Comparison of ENCODE assay signal across 12 cellular contexts in the genomic region with DNA sequence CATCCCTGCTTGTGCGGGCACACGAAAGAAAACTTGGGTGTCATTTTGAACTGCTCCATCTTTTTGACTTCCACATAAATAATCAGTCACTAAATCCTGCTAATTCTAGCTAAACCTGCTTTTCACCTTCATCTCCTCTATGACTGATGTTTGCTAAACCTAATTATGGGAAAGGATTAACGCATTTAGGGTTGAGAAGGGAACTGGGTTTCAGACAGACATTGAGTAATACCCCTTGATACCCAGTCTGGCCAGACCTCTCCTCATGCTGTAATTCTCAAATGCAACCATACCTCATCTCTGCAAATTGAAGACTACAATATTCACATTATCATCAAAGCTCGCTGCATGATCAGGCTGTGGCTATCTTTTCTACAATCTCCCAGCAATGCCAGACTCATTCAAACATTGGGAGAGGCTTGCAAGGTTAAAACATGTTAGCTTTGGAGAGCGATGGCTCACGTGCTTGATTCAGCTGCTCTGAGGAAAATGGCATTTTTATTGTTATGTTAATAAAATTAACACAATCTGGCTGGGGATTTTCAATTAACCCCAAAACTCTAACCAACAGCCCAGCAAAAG. TPM values are rescaled to one million over a fixed set of nuclear protein-coding genes. Genes with fewer than 3 reads are reported as not detected.
DNase-seq lines count a peak whose midpoint lies in the region; ATAC-seq and TF ChIP-seq lines count a peak whose summit lies in the region.
"Had no signal": no experiment of that assay in that cellular context is flagged by ENCODE, and none has a peak within 500 bp of the region (broad histone marks: within the 10 kb centered on the region; RNA-seq: fewer than 3 reads in every experiment).

No MANE protein-coding gene starts in this region.

- H3K36me3 Mint-ChIP-seq in CD4-positive, CD25-positive, alpha-beta regulatory T cell = peaks cover 26% of the 10 kb centered on the region
- H3K36me3 Mint-ChIP-seq in H9 (ENCODE audit: insufficient read depth in 1 of 3, low read depth in 3 of 3) = peaks cover 10 to 41% (median 31%) of the 10 kb centered on the region in 3 experiments; a peak in 6 of 7 replicates
- peaks cover 27% of the 10 kb centered on the region for H3K36me3 Mint-ChIP-seq in activated T-helper 1 cell treated with anti-CD3 and anti-CD28 coated beads, Interleukin-12 subunit alpha, Interleukin-12 subunit beta, Interleukin-2, Interleukin-4 antibody, amounts not matched to agents 30 ng/mL and 10 ng/mL and 1 ng/mL, durations not matched to agents 14 hours and 24 hours and 36 hours (ENCODE audit: low read depth)

- peaks cover 0 to 2% (median 0%) of the 10 kb centered on the region in 7 donors for H3K9me3 Mint-ChIP-seq in CD4-positive, CD25-positive, alpha-beta regulatory T cell
- no peaks in the 10 kb centered on the region; a peak in 1 of 5 replicates for H3K9me3 Mint-ChIP-seq in H9
- no peaks in the 10 kb centered on the region for H3K9me3 Mint-ChIP-seq in activated T-helper 1 cell treated with anti-CD3 and anti-CD28 coated beads, Interleukin-12 subunit alpha, Interleukin-12 subunit beta, Interleukin-2, Interleukin-4 antibody, amounts not matched to agents 30 ng/mL and 10 ng/mL and 1 ng/mL, durations not matched to agents 14 hours and 24 hours and 36 hours

- no peak for TF ChIP-seq POLR2A in gastroesophageal sphincter (IDR thresholded peaks at IDR 0.05)

- DNase-seq in CD4-positive, CD25-positive, alpha-beta regulatory T cell = no peak
- DNase-seq in H9 (no peak), mesendoderm (no peak), LoVo (ENCODE audit: low spot score) (no peak)
- DNase-seq in activated T-helper 1 cell treated with anti-CD3 and anti-CD28 coated beads, Interleukin-12 subunit alpha, Interleukin-12 subunit beta, Interleukin-2, Interleukin-4 antibody, amounts not matched to agents 30 ng/mL and 10 ng/mL and 1 ng/mL, durations not matched to agents 14 hours and 24 hours and 36 hours (ENCODE audit: low spot score) = no peak
- DNase-seq: amygdala; NCI-H1694 treated with DMSO at 0.1 percent for 48 hours; Peyer's patch; stimulated activated naive CD4-positive, alpha-beta T cell had no signal

- H3K14ac ChIP-seq in H9 (ENCODE audit: insufficient read depth, low read length) = no peak overlapping the region

- no peak for ATAC-seq in CD4-positive, CD25-positive, alpha-beta regulatory T cell (ENCODE audit: low read depth in 2 of 2)
- ATAC-seq in GM21717 (IDR thresholded peaks at IDR 0.05; ENCODE audit: unreplicated experiment) = no peak
- no peak for ATAC-seq in gastroesophageal sphincter
- no peak for ATAC-seq in GM18868 (IDR thresholded peaks at IDR 0.05; ENCODE audit: unreplicated experiment)

- no peak overlapping the region for H3K18ac ChIP-seq in H9 (ENCODE audit: insufficient read length, low read depth, low read length)
- no peak overlapping the region for H3K18ac ChIP-seq in mesendoderm (ENCODE audit: low read length)

- H4K20me1 ChIP-seq in H9 (ENCODE audit: control insufficient read depth, insufficient read depth, insufficient read length) = no peaks in the 10 kb centered on the region

- WGBS in H9 (ENCODE audit: extremely low coverage, insufficient read length, low lambda C conversion rate) = no CpG with 5 or more reads among the region's 6 CpGs
- WGBS in mesendoderm (ENCODE audit: extremely low coverage, insufficient coverage, low lambda C conversion rate) = no CpG with 5 or more reads among the region's 6 CpGs
- 65 to 89% methylated on average over 4 to 6 of the region's 6 CpGs for WGBS in gastroesophageal sphincter (ENCODE audit: low coverage in 1 of 2), 2 donors

- TF ChIP-seq CTCF in H9 (conservative IDR thresholded peaks at IDR 0.05) = no peak
- no peak for TF ChIP-seq CTCF in gastroesophageal sphincter (IDR thresholded peaks at IDR 0.05)

- no peaks in the 10 kb centered on the region for H3K27me3 Mint-ChIP-seq in CD4-positive, CD25-positive, alpha-beta regulatory T cell
- H3K27me3 Mint-ChIP-seq in H9 (ENCODE audit: low read depth) = no peaks in the 10 kb centered on the region
- no peaks in the 10 kb centered on the region for H3K27me3 Mint-ChIP-seq in activated T-helper 1 cell treated with anti-CD3 and anti-CD28 coated beads, Interleukin-12 subunit alpha, Interleukin-12 subunit beta, Interleukin-2, Interleukin-4 antibody, amounts not matched to agents 30 ng/mL and 10 ng/mL and 1 ng/mL, durations not matched to agents 14 hours and 24 hours and 36 hours (ENCODE audit: insufficient read depth)

- H3K27ac ChIP-seq in CD4-positive, CD25-positive, alpha-beta regulatory T cell (ENCODE audit: insufficient read depth, low read length, poor library complexity, severe bottlenecking) = no peak overlapping the region
- no peak overlapping the region for H3K27ac ChIP-seq in H9 (ENCODE audit: insufficient read length, low read depth, low read length)
- no peak overlapping the region for H3K27ac ChIP-seq in mesendoderm (ENCODE audit: low read depth, low read length)
- no peak overlapping the region for H3K27ac ChIP-seq in gastroesophageal sphincter

- peaks cover 15% of the 10 kb centered on the region for H3K36me3 ChIP-seq in CD4-positive, CD25-positive, alpha-beta regulatory T cell (ENCODE audit: control insufficient read depth, insufficient read depth, low read length)
- H3K36me3 ChIP-seq in mesendoderm (ENCODE audit: control insufficient read depth, insufficient read depth, low read length) (no peaks in the 10 kb centered on the region), gastroesophageal sphincter (peaks cover 0 to 52% of the 10 kb centered on the region in 2 donors)

- H2BK12ac ChIP-seq in H9 (ENCODE audit: insufficient read length, low read depth, low read length) = no peak overlapping the region

- H3K9ac ChIP-seq in H9 (ENCODE audit: extremely low read depth, insufficient read length, low read length) (no peak overlapping the region), mesendoderm (ENCODE audit: low read length) (peak overlapping the region; percentile 41)

- H2BK15ac ChIP-seq in H9 (ENCODE audit: low read depth, low read length) = no peak overlapping the region
- no peak overlapping the region for H2BK15ac ChIP-seq in mesendoderm (replicated peaks; ENCODE audit: low read depth)

- TF ChIP-seq EP300 in gastroesophageal sphincter (IDR thresholded peaks at IDR 0.05) = no peak

- no peak overlapping the region for H4K91ac ChIP-seq in H9 (ENCODE audit: insufficient read length, low read depth, low read length)

- H4K5ac ChIP-seq in H9 (ENCODE audit: insufficient read length, low read depth, low read length) (no peak overlapping the region), mesendoderm (ENCODE audit: low read length) (no peak overlapping the region)

- H3K23ac ChIP-seq in H9 (ENCODE audit: insufficient read length, low read depth, low read length) (no peak overlapping the region), mesendoderm (ENCODE audit: low read length) (no peak overlapping the region)

- H2AFZ ChIP-seq in H9 (ENCODE audit: low read length) = no peak overlapping the region

- H3K79me2 ChIP-seq in H9 (ENCODE audit: insufficient read depth, low read length) (peaks cover 5% of the 10 kb centered on the region; the same call in 1 of the 2 replicates), mesendoderm (ENCODE audit: control insufficient read depth, insufficient read depth, low read length) (peaks cover 16% of the 10 kb centered on the region)

- no peaks in the 10 kb centered on the region for H3K9me3 ChIP-seq in CD4-positive, CD25-positive, alpha-beta regulatory T cell (ENCODE audit: control insufficient read depth in 2 of 2, low read length in 2 of 2)
- H3K9me3 ChIP-seq in H9 (ENCODE audit: control insufficient read depth, low read depth, low read length) (no peaks in the 10 kb centered on the region), gastroesophageal sphincter (no peaks in the 10 kb centered on the region)
- H3K9me3 ChIP-seq: Peyer's patch had no signal

- peaks cover 49 to 80% (median 64%) of the 10 kb centered on the region in 4 donors for H3K4me1 Mint-ChIP-seq in CD4-positive, CD25-positive, alpha-beta regulatory T cell
- peaks cover 43 to 44% of the 10 kb centered on the region in 2 experiments for H3K4me1 Mint-ChIP-seq in H9
- peaks cover 86% of the 10 kb centered on the region for H3K4me1 Mint-ChIP-seq in activated T-helper 1 cell treated with anti-CD3 and anti-CD28 coated beads, Interleukin-12 subunit alpha, Interleukin-12 subunit beta, Interleukin-2, Interleukin-4 antibody, amounts not matched to agents 30 ng/mL and 10 ng/mL and 1 ng/mL, durations not matched to agents 14 hours and 24 hours and 36 hours (ENCODE audit: low read depth)

- H3K4me1 ChIP-seq in CD4-positive, CD25-positive, alpha-beta regulatory T cell (ENCODE audit: control insufficient read depth, insufficient read depth, low read length, poor library complexity, severe bottlenecking) = peaks cover 46% of the 10 kb centered on the region
- H3K4me1 ChIP-seq in H9 (ENCODE audit: insufficient read depth, low read length) = no peaks in the 10 kb centered on the region; the same call in 1 of the 2 replicates
- H3K4me1 ChIP-seq in mesendoderm (ENCODE audit: control insufficient read depth, low read depth, low read length) = peaks cover 4% of the 10 kb centered on the region
- peaks cover 13 to 69% (median 39%) of the 10 kb centered on the region in 3 donors for H3K4me1 ChIP-seq in gastroesophageal sphincter

- H3K27ac Mint-ChIP-seq in CD4-positive, CD25-positive, alpha-beta regulatory T cell = peak overlapping the region; percentile 28 to 99 (median 69)
- peak overlapping the region in 1 of 3 experiments; percentile 2; a peak in 1 of 7 replicates for H3K27ac Mint-ChIP-seq in H9
- H3K27ac Mint-ChIP-seq in activated T-helper 1 cell treated with anti-CD3 and anti-CD28 coated beads, Interleukin-12 subunit alpha, Interleukin-12 subunit beta, Interleukin-2, Interleukin-4 antibody, amounts not matched to agents 30 ng/mL and 10 ng/mL and 1 ng/mL, durations not matched to agents 14 hours and 24 hours and 36 hours = peak overlapping the region; percentile 94

- H3K23me2 ChIP-seq in H9 (ENCODE audit: insufficient read length, low read depth, low read length, poor library complexity, severe bottlenecking) = no peaks in the 10 kb centered on the region

- no peak overlapping the region for H3K4me3 ChIP-seq in CD4-positive, CD25-positive, alpha-beta regulatory T cell (ENCODE audit: low read depth, low read length)
- H3K4me3 ChIP-seq in mesendoderm (ENCODE audit: low read length) (no peak overlapping the region), gastroesophageal sphincter (no peak overlapping the region)
- H3K4me3 ChIP-seq: Peyer's patch had no signal

- H2AK5ac ChIP-seq in H9 (ENCODE audit: insufficient read length, low read length) = no peak overlapping the region
- no peak overlapping the region for H2AK5ac ChIP-seq in mesendoderm (ENCODE audit: low read length)

- no peak overlapping the region for H3T11ph ChIP-seq in H9 (ENCODE audit: low read length)

- peak overlapping the region; percentile 4 for H3K4me2 ChIP-seq in H9 (ENCODE audit: insufficient read depth, insufficient read length, low read length)
- no peak overlapping the region for H3K4me2 ChIP-seq in mesendoderm (ENCODE audit: low read length)

- H3K56ac ChIP-seq in H9 (ENCODE audit: insufficient read length, low read depth, low read length) (no peak overlapping the region), mesendoderm (ENCODE audit: low read length) (no peak overlapping the region)

- no peak overlapping the region for H4K8ac ChIP-seq in H9 (replicated peaks; ENCODE audit: insufficient read length, low read depth, low read length)
- no peak overlapping the region for H4K8ac ChIP-seq in mesendoderm (ENCODE audit: low read depth, low read length)

- peaks cover 10% of the 10 kb centered on the region for H3K79me1 ChIP-seq in H9 (ENCODE audit: insufficient read depth, low read depth, low read length, poor library complexity, severe bottlenecking)
- peaks cover 20% of the 10 kb centered on the region for H3K79me1 ChIP-seq in mesendoderm (ENCODE audit: low read length)

- H2BK5ac ChIP-seq in H9 (ENCODE audit: insufficient read length, low read length) (no peak overlapping the region), mesendoderm (ENCODE audit: low read length) (no peak overlapping the region)

- H2BK120ac ChIP-seq in H9 (ENCODE audit: low read depth, low read length, poor library complexity, severe bottlenecking) = no peak overlapping the region
- H2BK120ac ChIP-seq in mesendoderm (ENCODE audit: low read depth, low read length) = no peak overlapping the region

- H3K4ac ChIP-seq in H9 (ENCODE audit: low read depth, low read length) (no peak overlapping the region), mesendoderm (ENCODE audit: low read depth, low read length) (no peak overlapping the region)

- no peaks in the 10 kb centered on the region for H3K27me3 ChIP-seq in CD4-positive, CD25-positive, alpha-beta regulatory T cell (ENCODE audit: control insufficient read depth, insufficient read depth, low read length)
- H3K27me3 ChIP-seq in H9 (ENCODE audit: insufficient read depth, low read length) (no peaks in the 10 kb centered on the region), mesendoderm (ENCODE audit: insufficient read depth, low read length, poor library complexity) (no peaks in the 10 kb centered on the region), gastroesophageal sphincter (no peaks in the 10 kb centered on the region)
- H3K27me3 ChIP-seq: Peyer's patch had no signal

- H3K4me3 Mint-ChIP-seq in CD4-positive, CD25-positive, alpha-beta regulatory T cell = peak overlapping the region; percentile 44 to 96 (median 90)
- H3K4me3 Mint-ChIP-seq in H9 = peak overlapping the region in 1 of 2 experiments; percentile 4; a peak in 1 of 5 replicates
- peak overlapping the region; percentile 95 for H3K4me3 Mint-ChIP-seq in activated T-helper 1 cell treated with anti-CD3 and anti-CD28 coated beads, Interleukin-12 subunit alpha, Interleukin-12 subunit beta, Interleukin-2, Interleukin-4 antibody, amounts not matched to agents 30 ng/mL and 10 ng/mL and 1 ng/mL, durations not matched to agents 14 hours and 24 hours and 36 hours

- no peak overlapping the region for H2BK20ac ChIP-seq in H9 (ENCODE audit: low read depth, low read length, poor library complexity, severe bottlenecking)

- intact Hi-C loops in activated T-helper 1 cell treated with anti-CD3 and anti-CD28 coated beads, Interleukin-12 subunit alpha, Interleukin-12 subunit beta, Interleukin-2, Interleukin-4 antibody, amounts not matched to agents 30 ng/mL and 10 ng/mL and 1 ng/mL, durations not matched to agents 14 hours and 24 hours and 36 hours (cut with micrococcal nuclease) = loop anchor here (1.0 kb wide), 1 partner anchor 83 kb away; no protein-coding TSS in a partner anchor

RNA-seq across cellular contexts. Expression of gene HPS4, which starts 2.4 kb away (rescaled TPM):
- 44.6 TPM for total RNA-seq in CD4-positive, CD25-positive, alpha-beta regulatory T cell
- polyA plus RNA-seq in CD4-positive, CD25-positive, alpha-beta regulatory T cell = 10 to 100 TPM; 12.0 to 16.1 (median 13.6) TPM
- total RNA-seq in H9 (2021) (24.4 and 26.2 TPM in 2 replicates), gastroesophageal sphincter (10 to 100 TPM; 11.2 to 34.7 (median 20.3) TPM)
- 43.8 and 44.5 TPM in 2 replicates for total RNA-seq in activated T-helper 1 cell treated with anti-CD3 and anti-CD28 coated beads, Interleukin-12 subunit alpha, Interleukin-12 subunit beta, Interleukin-2, Interleukin-4 antibody, amounts not matched to agents 30 ng/mL and 10 ng/mL and 1 ng/mL, durations not matched to agents 14 hours and 24 hours and 36 hours
- polyA plus RNA-seq in mesendoderm (2013, experiment 1 of 2) = 20.0 TPM
- 19.1 TPM for polyA plus RNA-seq in mesendoderm (2013, experiment 2 of 2)

RNA-seq across cellular contexts. Expression of gene SRRD, which starts 2.5 kb away (rescaled TPM):
- 27.3 TPM for total RNA-seq in CD4-positive, CD25-positive, alpha-beta regulatory T cell
- polyA plus RNA-seq in CD4-positive, CD25-positive, alpha-beta regulatory T cell = 10 to 100 TPM; 25.5 to 34.7 (median 29.1) TPM
- total RNA-seq in H9 (2021) (32.2 and 36.0 TPM in 2 replicates), gastroesophageal sphincter (10 to 100 TPM; 16.7 to 30.0 (median 23.5) TPM)
- total RNA-seq in activated T-helper 1 cell treated with anti-CD3 and anti-CD28 coated beads, Interleukin-12 subunit alpha, Interleukin-12 subunit beta, Interleukin-2, Interleukin-4 antibody, amounts not matched to agents 30 ng/mL and 10 ng/mL and 1 ng/mL, durations not matched to agents 14 hours and 24 hours and 36 hours = 29.2 and 34.8 TPM in 2 replicates
- 17.7 TPM for polyA plus RNA-seq in mesendoderm (2013, experiment 1 of 2)
- polyA plus RNA-seq in mesendoderm (2013, experiment 2 of 2) = 18.1 TPM

RNA-seq across cellular contexts. Expression of gene TFIP11, which starts 31.1 kb away (rescaled TPM):
- 109 TPM for total RNA-seq in CD4-positive, CD25-positive, alpha-beta regulatory T cell
- 10 to 100 TPM; 31.9 to 43.7 (median 39.2) TPM for polyA plus RNA-seq in CD4-positive, CD25-positive, alpha-beta regulatory T cell
- 36.4 and 37.7 TPM in 2 replicates for total RNA-seq in H9 (2021)
- total RNA-seq in activated T-helper 1 cell treated with anti-CD3 and anti-CD28 coated beads, Interleukin-12 subunit alpha, Interleukin-12 subunit beta, Interleukin-2, Interleukin-4 antibody, amounts not matched to agents 30 ng/mL and 10 ng/mL and 1 ng/mL, durations not matched to agents 14 hours and 24 hours and 36 hours = 57.2 and 58.1 TPM in 2 replicates
- polyA plus RNA-seq in mesendoderm (2013, experiment 1 of 2) = 17.8 TPM
- polyA plus RNA-seq in mesendoderm (2013, experiment 2 of 2) = 17.8 TPM
- total RNA-seq in gastroesophageal sphincter = 10 to 100 TPM; 20.3 to 38.3 (median 21.6) TPM

RNA-seq across cellular contexts. Expression of gene ASPHD2, which starts 52.1 kb away (rescaled TPM):
- 4.3 TPM for total RNA-seq in CD4-positive, CD25-positive, alpha-beta regulatory T cell
- 1 to 10 TPM; 3.1 to 8.5 (median 4.4) TPM for polyA plus RNA-seq in CD4-positive, CD25-positive, alpha-beta regulatory T cell
- total RNA-seq in H9 (2021) (7.1 and 8.5 TPM in 2 replicates), gastroesophageal sphincter (1 to 10 TPM; 1.0 to 1.4 (median 1.2) TPM)
- total RNA-seq in activated T-helper 1 cell treated with anti-CD3 and anti-CD28 coated beads, Interleukin-12 subunit alpha, Interleukin-12 subunit beta, Interleukin-2, Interleukin-4 antibody, amounts not matched to agents 30 ng/mL and 10 ng/mL and 1 ng/mL, durations not matched to agents 14 hours and 24 hours and 36 hours = 23.4 and 23.5 TPM in 2 replicates
- 6.7 TPM for polyA plus RNA-seq in mesendoderm (2013, experiment 1 of 2)
- polyA plus RNA-seq in mesendoderm (2013, experiment 2 of 2) = 6.5 TPM
